In the genomic region with DNA sequence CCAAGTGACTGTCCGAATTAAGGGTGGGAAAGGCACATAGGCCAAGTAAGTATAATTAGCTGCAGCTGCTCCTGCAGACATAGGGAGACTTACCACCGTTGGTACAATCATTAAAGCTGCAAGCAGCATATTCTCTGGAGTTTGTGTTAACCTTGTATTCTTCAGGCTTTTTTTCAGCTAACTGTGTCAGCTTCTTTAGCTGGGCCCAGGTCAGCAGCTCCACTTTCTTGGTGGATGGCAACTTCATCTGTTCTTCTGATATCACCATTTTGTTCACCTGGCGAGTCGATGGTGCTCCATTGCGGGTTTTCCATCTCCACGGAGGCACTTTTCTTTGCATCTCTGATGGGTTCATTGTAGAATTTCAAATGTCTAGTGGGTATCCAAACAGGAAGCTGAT, we compare ENCODE assay signal across 1 cellular context.
A peak's percentile ranks its signal among the peaks of the same experiment; 100 is the strongest.
TF ChIP-seq lines count a peak whose summit lies in the region.

No MANE protein-coding gene starts in this region.

TF ChIP-seq in K562, 482 proteins besides CTCF, POLR2A, EP300 and RAD21:
- TF ChIP-seq, protein P1, sequence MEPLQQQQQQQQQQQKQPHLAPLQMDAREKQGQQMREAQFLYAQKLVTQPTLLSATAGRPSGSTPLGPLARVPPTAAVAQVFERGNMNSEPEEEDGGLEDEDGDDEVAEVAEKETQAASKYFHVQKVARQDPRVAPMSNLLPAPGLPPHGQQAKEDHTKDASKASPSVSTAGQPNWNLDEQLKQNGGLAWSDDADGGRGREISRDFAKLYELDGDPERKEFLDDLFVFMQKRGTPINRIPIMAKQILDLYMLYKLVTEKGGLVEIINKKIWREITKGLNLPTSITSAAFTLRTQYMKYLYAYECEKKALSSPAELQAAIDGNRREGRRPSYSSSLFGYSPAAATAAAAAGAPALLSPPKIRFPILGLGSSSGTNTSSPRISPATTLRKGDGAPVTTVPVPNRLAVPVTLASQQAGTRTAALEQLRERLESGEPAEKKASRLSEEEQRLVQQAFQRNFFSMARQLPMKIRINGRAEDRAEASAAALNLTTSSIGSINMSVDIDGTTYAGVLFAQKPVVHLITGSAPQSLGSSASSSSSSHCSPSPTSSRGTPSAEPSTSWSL (CRISPR knock-in tag; IDR thresholded peaks at IDR 0.05; ENCODE audit: borderline replicate concordance): 0 out of 2 replicates have a peak, but pooled peaks have one; percentile 64
